Comparison of ENCODE assay signal across 8 cellular contexts in the genomic region with DNA sequence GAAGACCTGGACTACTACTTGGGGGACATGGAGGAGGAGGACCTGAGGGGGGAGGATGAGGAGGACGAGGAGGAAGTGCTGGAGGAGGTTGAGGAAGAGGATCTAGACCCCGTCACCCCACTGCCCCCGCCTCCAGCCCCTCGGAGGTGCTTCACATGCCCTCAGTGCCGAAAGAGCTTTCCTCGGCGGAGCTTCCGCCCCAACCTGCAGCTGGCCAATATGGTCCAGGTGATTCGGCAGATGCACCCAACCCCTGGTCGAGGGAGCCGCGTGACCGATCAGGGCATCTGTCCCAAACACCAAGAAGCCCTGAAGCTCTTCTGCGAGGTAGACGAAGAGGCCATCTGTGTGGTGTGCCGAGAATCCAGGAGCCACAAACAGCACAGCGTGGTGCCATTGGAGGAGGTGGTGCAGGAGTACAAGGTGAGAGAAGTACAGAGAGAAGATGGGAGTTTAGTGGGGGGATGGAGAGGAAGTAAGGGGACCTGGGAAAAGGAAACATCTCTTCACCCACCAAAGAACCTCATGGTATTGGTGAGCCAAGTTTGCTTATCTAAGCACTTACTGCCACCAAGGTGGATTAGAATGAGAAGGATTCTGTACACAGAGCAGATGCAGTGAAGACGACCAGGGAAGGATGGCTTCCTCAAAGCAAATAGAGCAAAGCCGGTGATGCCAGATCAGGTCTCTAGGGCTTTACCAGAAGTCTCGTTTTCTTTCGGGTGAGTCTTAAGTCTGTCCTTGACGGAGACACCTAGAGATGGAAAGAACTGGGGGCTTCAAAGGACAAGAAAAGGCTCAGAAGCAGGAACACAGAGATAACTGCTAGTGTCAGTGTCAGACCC. TPM values are rescaled to one million over a fixed set of nuclear protein-coding genes. Genes with fewer than 3 reads are reported as not detected.
A peak's percentile ranks its signal among the peaks of the same experiment; 100 is the strongest.
DNase-seq lines count a peak whose midpoint lies in the region; ATAC-seq lines count a peak whose summit lies in the region.
"Had no signal": no experiment of that assay in that cellular context is flagged by ENCODE, and none has a peak within 500 bp of the region (broad histone marks: within the 10 kb centered on the region; RNA-seq: fewer than 3 reads in every experiment).

No MANE protein-coding gene starts in this region.

- H3K27ac Mint-ChIP-seq in activated T-helper 1 cell treated with anti-CD3 and anti-CD28 coated beads, Interleukin-12 subunit alpha, Interleukin-12 subunit beta, Interleukin-2, Interleukin-4 antibody, amounts not matched to agents 30 ng/mL and 10 ng/mL and 1 ng/mL, durations not matched to agents 14 hours and 24 hours and 36 hours: peak overlapping the region; percentile 98
- H3K27ac Mint-ChIP-seq in stimulated activated naive CD8-positive, alpha-beta T cell treated with anti-CD3 and anti-CD28 coated beads, Interleukin-15, amount 100 ng/mL, for 72 hours: peak overlapping the region; percentile 93 to 100

- intact Hi-C loops in activated T-helper 1 cell treated with anti-CD3 and anti-CD28 coated beads, Interleukin-12 subunit alpha, Interleukin-12 subunit beta, Interleukin-2, Interleukin-4 antibody, amounts not matched to agents 30 ng/mL and 10 ng/mL and 1 ng/mL, durations not matched to agents 14 hours and 24 hours and 36 hours (cut with micrococcal nuclease): loop anchor here (5.0 kb wide), 1 partner anchor 1602 kb away; the partner anchor contains the start of gene HNRNPH1

- H3K27me3 Mint-ChIP-seq in activated T-helper 1 cell treated with anti-CD3 and anti-CD28 coated beads, Interleukin-12 subunit alpha, Interleukin-12 subunit beta, Interleukin-2, Interleukin-4 antibody, amounts not matched to agents 30 ng/mL and 10 ng/mL and 1 ng/mL, durations not matched to agents 14 hours and 24 hours and 36 hours (ENCODE audit: insufficient read depth): peaks cover 9% of the 10 kb centered on the region
- no peaks in the 10 kb centered on the region for H3K27me3 Mint-ChIP-seq in stimulated activated naive CD8-positive, alpha-beta T cell treated with anti-CD3 and anti-CD28 coated beads, Interleukin-15, amount 100 ng/mL, for 72 hours

- H3K4me1 Mint-ChIP-seq in activated T-helper 1 cell treated with anti-CD3 and anti-CD28 coated beads, Interleukin-12 subunit alpha, Interleukin-12 subunit beta, Interleukin-2, Interleukin-4 antibody, amounts not matched to agents 30 ng/mL and 10 ng/mL and 1 ng/mL, durations not matched to agents 14 hours and 24 hours and 36 hours (ENCODE audit: low read depth): peaks cover 63% of the 10 kb centered on the region
- H3K4me1 Mint-ChIP-seq in stimulated activated naive CD8-positive, alpha-beta T cell treated with anti-CD3 and anti-CD28 coated beads, Interleukin-15, amount 100 ng/mL, for 72 hours: peaks cover 53% of the 10 kb centered on the region

- H3K4me3 ChIP-seq in HUES64 (ENCODE audit: low read length) (peak overlapping the region; percentile 86), iPS DF 6.9 (ENCODE audit: low read length) (peak overlapping the region; percentile 86; the same call in 1 of the 2 replicates)

- H3K4me3 Mint-ChIP-seq in activated T-helper 1 cell treated with anti-CD3 and anti-CD28 coated beads, Interleukin-12 subunit alpha, Interleukin-12 subunit beta, Interleukin-2, Interleukin-4 antibody, amounts not matched to agents 30 ng/mL and 10 ng/mL and 1 ng/mL, durations not matched to agents 14 hours and 24 hours and 36 hours: peak overlapping the region; percentile 95
- H3K4me3 Mint-ChIP-seq in stimulated activated naive CD8-positive, alpha-beta T cell treated with anti-CD3 and anti-CD28 coated beads, Interleukin-15, amount 100 ng/mL, for 72 hours: peak overlapping the region; percentile 83 to 91

- H3K27ac ChIP-seq in HUES64 (ENCODE audit: low read depth, low read length): no peak overlapping the region
- no peak overlapping the region for H3K27ac ChIP-seq in iPS DF 6.9 (ENCODE audit: low read length)

- H3K36me3 ChIP-seq in HUES64 (ENCODE audit: insufficient read depth, low read length): peaks cover 27% of the 10 kb centered on the region
- H3K36me3 ChIP-seq in iPS DF 6.9 (ENCODE audit: control insufficient read depth, insufficient read depth, low read length): no peaks in the 10 kb centered on the region

- ATAC-seq in stimulated activated naive CD8-positive, alpha-beta T cell treated with anti-CD3 and anti-CD28 coated beads, Interleukin-15, amount 100 ng/mL, for 72 hours: no peak
- ATAC-seq in HG03457 (IDR thresholded peaks at IDR 0.05; ENCODE audit: unreplicated experiment): no peak
- ATAC-seq in GM19395 (IDR thresholded peaks at IDR 0.05; ENCODE audit: unreplicated experiment): no peak

- 88% methylated on average over 22 of the region's 22 CpGs for WGBS in HUES64
- WGBS in iPS DF 6.9 (ENCODE audit: insufficient coverage, insufficient read length): no CpG with 5 or more reads among the region's 22 CpGs

- no peaks in the 10 kb centered on the region for H3K27me3 ChIP-seq in HUES64 (ENCODE audit: insufficient read depth, low read length)
- no peaks in the 10 kb centered on the region for H3K27me3 ChIP-seq in iPS DF 6.9 (ENCODE audit: control insufficient read depth, insufficient read depth, low read length)

- no peak for DNase-seq in activated T-helper 1 cell treated with anti-CD3 and anti-CD28 coated beads, Interleukin-12 subunit alpha, Interleukin-12 subunit beta, Interleukin-2, Interleukin-4 antibody, amounts not matched to agents 30 ng/mL and 10 ng/mL and 1 ng/mL, durations not matched to agents 14 hours and 24 hours and 36 hours (ENCODE audit: low spot score)
- DNase-seq in iPS DF 6.9 (ENCODE audit: low read depth, low spot score): no peak
- DNase-seq in stimulated activated naive CD8-positive, alpha-beta T cell treated with anti-CD3 and anti-CD28 coated beads, Interleukin-15, amount 100 ng/mL, for 72 hours: peak in 1 of 2 donors; percentile 55
- no peak for DNase-seq in effector CD8-positive, alpha-beta T cell (lab: John Stamatoyannopoulos, UW)
- DNase-seq: NCI-H1694 had no signal

- no peaks in the 10 kb centered on the region for H3K9me3 ChIP-seq in HUES64 (ENCODE audit: insufficient read depth, low read depth, low read length)
- H3K9me3 ChIP-seq in iPS DF 6.9 (ENCODE audit: control insufficient read depth, insufficient read depth, low read length): no peaks in the 10 kb centered on the region

- no peaks in the 10 kb centered on the region for H3K9me3 Mint-ChIP-seq in activated T-helper 1 cell treated with anti-CD3 and anti-CD28 coated beads, Interleukin-12 subunit alpha, Interleukin-12 subunit beta, Interleukin-2, Interleukin-4 antibody, amounts not matched to agents 30 ng/mL and 10 ng/mL and 1 ng/mL, durations not matched to agents 14 hours and 24 hours and 36 hours
- H3K9me3 Mint-ChIP-seq in stimulated activated naive CD8-positive, alpha-beta T cell treated with anti-CD3 and anti-CD28 coated beads, Interleukin-15, amount 100 ng/mL, for 72 hours: no peaks in the 10 kb centered on the region

- H3K4me1 ChIP-seq in HUES64 (ENCODE audit: insufficient read depth, low read length): no peaks in the 10 kb centered on the region; the same call in 1 of the 2 replicates
- peaks cover 3% of the 10 kb centered on the region for H3K4me1 ChIP-seq in iPS DF 6.9 (ENCODE audit: control insufficient read depth, insufficient read depth, low read length)

- H3K36me3 Mint-ChIP-seq in activated T-helper 1 cell treated with anti-CD3 and anti-CD28 coated beads, Interleukin-12 subunit alpha, Interleukin-12 subunit beta, Interleukin-2, Interleukin-4 antibody, amounts not matched to agents 30 ng/mL and 10 ng/mL and 1 ng/mL, durations not matched to agents 14 hours and 24 hours and 36 hours (ENCODE audit: low read depth): peaks cover 8% of the 10 kb centered on the region

- H3K9ac ChIP-seq in HUES64 (ENCODE audit: low read depth, low read length): peak overlapping the region; percentile 56; the same call in 1 of the 2 replicates

RNA-seq across cellular contexts. Expression of gene TRIM41, which starts 1.5 kb away (rescaled TPM):
- polyA plus RNA-seq in HUES64 (2013, experiment 1 of 2): 13.2 TPM
- polyA plus RNA-seq in HUES64 (2013, experiment 2 of 2): 12.2 TPM
- 31.8 and 34.8 TPM in 2 replicates for total RNA-seq in activated T-helper 1 cell treated with anti-CD3 and anti-CD28 coated beads, Interleukin-12 subunit alpha, Interleukin-12 subunit beta, Interleukin-2, Interleukin-4 antibody, amounts not matched to agents 30 ng/mL and 10 ng/mL and 1 ng/mL, durations not matched to agents 14 hours and 24 hours and 36 hours

RNA-seq across cellular contexts. Expression of gene RACK1, which starts 19.1 kb away (rescaled TPM):
- polyA plus RNA-seq in HUES64 (2013, experiment 1 of 2): 2,091 TPM
- 2,124 TPM for polyA plus RNA-seq in HUES64 (2013, experiment 2 of 2)
- 2,098 and 2,121 TPM in 2 replicates for total RNA-seq in activated T-helper 1 cell treated with anti-CD3 and anti-CD28 coated beads, Interleukin-12 subunit alpha, Interleukin-12 subunit beta, Interleukin-2, Interleukin-4 antibody, amounts not matched to agents 30 ng/mL and 10 ng/mL and 1 ng/mL, durations not matched to agents 14 hours and 24 hours and 36 hours

RNA-seq across cellular contexts. Expression of gene TRIM7, which starts 19.6 kb away (rescaled TPM):
- polyA plus RNA-seq in HUES64 (2013, experiment 1 of 2): not detected
- 0.25 TPM for polyA plus RNA-seq in HUES64 (2013, experiment 2 of 2)
- total RNA-seq in activated T-helper 1 cell treated with anti-CD3 and anti-CD28 coated beads, Interleukin-12 subunit alpha, Interleukin-12 subunit beta, Interleukin-2, Interleukin-4 antibody, amounts not matched to agents 30 ng/mL and 10 ng/mL and 1 ng/mL, durations not matched to agents 14 hours and 24 hours and 36 hours: 1.5 and 1.8 TPM in 2 replicates

RNA-seq across cellular contexts. Expression of gene TRIM52, which starts 36.3 kb away (rescaled TPM):
- 2.7 TPM for polyA plus RNA-seq in HUES64 (2013, experiment 1 of 2)
- 3.6 TPM for polyA plus RNA-seq in HUES64 (2013, experiment 2 of 2)
- 15.3 and 17.1 TPM in 2 replicates for total RNA-seq in activated T-helper 1 cell treated with anti-CD3 and anti-CD28 coated beads, Interleukin-12 subunit alpha, Interleukin-12 subunit beta, Interleukin-2, Interleukin-4 antibody, amounts not matched to agents 30 ng/mL and 10 ng/mL and 1 ng/mL, durations not matched to agents 14 hours and 24 hours and 36 hours
